8 cellular contexts compared by ENCODE assay signal in genomic region chr3:150603888-150604319, GRCh38. TPM values are rescaled to one million over a fixed set of nuclear protein-coding genes. Genes with fewer than 3 reads are reported as not detected.
A peak's percentile ranks its signal among the peaks of the same experiment; 100 is the strongest.
DNase-seq lines count a peak whose midpoint lies in the region; FAIRE-seq and TF ChIP-seq lines count a peak whose summit lies in the region.

No MANE protein-coding gene starts in this region.

- H3K9me3 ChIP-seq in endothelial cell of umbilical vein (replicated peaks; ENCODE audit: control insufficient read depth, insufficient read depth, low read length) (no peaks in the 10 kb centered on the region), neural progenitor cell (ENCODE audit: low read depth) (no peaks in the 10 kb centered on the region)

- H2AFZ ChIP-seq in endothelial cell of umbilical vein (ENCODE audit: low read depth, low read length): peak overlapping the region; percentile 18
- H2AFZ ChIP-seq in neural progenitor cell (replicated peaks): peak overlapping the region; percentile 51

- H4K20me1 ChIP-seq in endothelial cell of umbilical vein (replicated peaks; ENCODE audit: control insufficient read depth, extremely low read depth, insufficient read depth, low read length) (peaks cover 5% of the 10 kb centered on the region), neural progenitor cell (ENCODE audit: low read depth) (peaks cover 8% of the 10 kb centered on the region)

- FAIRE-seq in endothelial cell of umbilical vein (lab: Jason Lieb, UNC): no peak

- no TSS peak for BruUV-seq in endothelial cell of umbilical vein (replicated peaks; lab: Mats Ljungman, UMichigan)

- CTCF ChIA-PET in endothelial cell of umbilical vein (lab: Charles Lee): no interaction called here

- no peaks in the 10 kb centered on the region for H3K27me3 ChIP-seq in endothelial cell of umbilical vein (ENCODE audit: control insufficient read depth in 2 of 2, insufficient read depth in 2 of 2, low read length in 2 of 2)
- no peaks in the 10 kb centered on the region for H3K27me3 ChIP-seq in neural progenitor cell

- H3K4me3 ChIP-seq in endothelial cell of umbilical vein (replicated peaks in 1 of 3; ENCODE audit: insufficient read depth in 1 of 3, low read depth in 1 of 3, low read length in 3 of 3): peak overlapping the region; percentile 67 to 72 (median 72)
- H3K4me3 ChIP-seq in neural progenitor cell: peak overlapping the region; percentile 85

- intact Hi-C loops in endothelial cell of umbilical vein (cut with micrococcal nuclease): loop anchor here (1.0 to 5.0 kb wide), 7 partner anchors 9 to 637 kb away; partner anchors contain the start of genes EIF2A, ERICH6, MED12L and SERP1

- H3K4me2 ChIP-seq in endothelial cell of umbilical vein (ENCODE audit: insufficient read depth, low read length) (peak overlapping the region; percentile 89), neural progenitor cell (peak overlapping the region; percentile 99)

- peaks cover 29% of the 10 kb centered on the region for H3K4me1 ChIP-seq in endothelial cell of umbilical vein (ENCODE audit: control insufficient read depth, extremely low read depth, insufficient read depth, low read length)
- H3K4me1 ChIP-seq in neural progenitor cell: peaks cover 49% of the 10 kb centered on the region

- H3K4me3 Mint-ChIP-seq in activated T-cell treated with anti-CD3 and anti-CD28 coated beads, Interleukin-2, amount 50 U/mL, for 24 hours: peak overlapping the region; percentile 99
- peak overlapping the region; percentile 99 for H3K4me3 Mint-ChIP-seq in neural progenitor cell

- no peak for TF ChIP-seq POLR2A in endothelial cell of umbilical vein (IDR thresholded peaks at IDR 0.05; ENCODE audit: low read depth, low read length)

- peaks cover 69% of the 10 kb centered on the region for H3K4me1 Mint-ChIP-seq in activated T-cell treated with anti-CD3 and anti-CD28 coated beads, Interleukin-2, amount 50 U/mL, for 24 hours (ENCODE audit: low read depth)
- H3K4me1 Mint-ChIP-seq in neural progenitor cell: peaks cover 47% of the 10 kb centered on the region

- H3K27me3 Mint-ChIP-seq in activated T-cell treated with anti-CD3 and anti-CD28 coated beads, Interleukin-2, amount 50 U/mL, for 24 hours: no peaks in the 10 kb centered on the region
- H3K27me3 Mint-ChIP-seq in neural progenitor cell (ENCODE audit: insufficient read depth, low read depth): peaks cover 4% of the 10 kb centered on the region

- DNase-seq in activated T-cell treated with anti-CD3 and anti-CD28 coated beads, Interleukin-2, amount 50 U/mL, for 24 hours: no peak
- no peak for DNase-seq in activated T-cell treated with anti-CD3 and anti-CD28 coated beads, Interleukin-2, amount 50 U/mL, for 1 hour
- DNase-seq in RKO (ENCODE audit: low spot score) (peak; percentile 45), endothelial cell of umbilical vein (ENCODE audit: low read depth, low spot score) (no peak), neural progenitor cell (ENCODE audit: low spot score) (no peak), GOT3 (lab: John Stamatoyannopoulos, UW) (no peak), MV-4-11 (lab: John Stamatoyannopoulos, UW) (no peak)
- no peak for DNase-seq in activated effector memory CD4-positive, alpha-beta T cell treated with anti-CD3 and anti-CD28 coated beads, Interleukin-2, amount 50 U/mL, for 16 hours

- H3K9ac ChIP-seq in endothelial cell of umbilical vein (replicated peaks; ENCODE audit: extremely low read depth, insufficient read depth, low read length) (peak overlapping the region; percentile 82), neural progenitor cell (peak overlapping the region; percentile 88)

- H3K27ac ChIP-seq in endothelial cell of umbilical vein (ENCODE audit: insufficient read depth, low read depth, low read length) (peak overlapping the region; percentile 81), neural progenitor cell (peak overlapping the region; percentile 86)

- POLR2A ChIA-PET in endothelial cell of umbilical vein (lab: Charles Lee): no interaction called here

- peak overlapping the region; percentile 97 for H3K27ac Mint-ChIP-seq in activated T-cell treated with anti-CD3 and anti-CD28 coated beads, Interleukin-2, amount 50 U/mL, for 24 hours
- H3K27ac Mint-ChIP-seq in neural progenitor cell: peak overlapping the region; percentile 98

- H3K9me3 Mint-ChIP-seq in activated T-cell treated with anti-CD3 and anti-CD28 coated beads, Interleukin-2, amount 50 U/mL, for 24 hours: no peaks in the 10 kb centered on the region
- peaks cover 3% of the 10 kb centered on the region for H3K9me3 Mint-ChIP-seq in neural progenitor cell

- dilution Hi-C loops in endothelial cell of umbilical vein (cut with MboI; ENCODE audit: extremely low pct_ligation_motif_present, low sequenced_read_pairs): no loop called here

- no peaks in the 10 kb centered on the region for H3K9me1 ChIP-seq in endothelial cell of umbilical vein (replicated peaks; ENCODE audit: control insufficient read depth, extremely low read depth, insufficient read depth, low read length)

- H3K79me2 ChIP-seq in endothelial cell of umbilical vein (ENCODE audit: control insufficient read depth, insufficient read depth, low read length) (peaks cover 53% of the 10 kb centered on the region), neural progenitor cell (ENCODE audit: low read depth) (peaks cover 95% of the 10 kb centered on the region)

- peaks cover 38% of the 10 kb centered on the region for H3F3A ChIP-seq in neural progenitor cell (ENCODE audit: low read depth)

- H3K36me3 ChIP-seq in endothelial cell of umbilical vein (ENCODE audit: control insufficient read depth in 2 of 2, extremely low read depth in 1 of 2, insufficient read depth in 2 of 2, low read length in 2 of 2): no peaks in the 10 kb centered on the region
- no peaks in the 10 kb centered on the region for H3K36me3 ChIP-seq in neural progenitor cell

- no peak for TF ChIP-seq CTCF in endothelial cell of umbilical vein (IDR thresholded peaks at IDR 0.05; ENCODE audit: extremely low read depth in 1 of 2, insufficient read depth in 1 of 2, low read depth in 1 of 2, low read length in 2 of 2)
- no peak for TF ChIP-seq CTCF in neural progenitor cell (IDR thresholded peaks at IDR 0.05)

- peaks cover 62% of the 10 kb centered on the region for H3K36me3 Mint-ChIP-seq in activated T-cell treated with anti-CD3 and anti-CD28 coated beads, Interleukin-2, amount 50 U/mL, for 24 hours (ENCODE audit: low read depth)
- peaks cover 43% of the 10 kb centered on the region for H3K36me3 Mint-ChIP-seq in neural progenitor cell

TF ChIP-seq in endothelial cell of umbilical vein, 7 proteins besides CTCF, POLR2A, EP300 and RAD21:
- TF ChIP-seq EZH2 (IDR thresholded peaks at IDR 0.05; ENCODE audit: borderline replicate concordance, low read depth, low read length, severe bottlenecking) (no peak), MYC (IDR thresholded peaks at IDR 0.05; ENCODE audit: low read depth, low read length) (no peak), FOS (IDR thresholded peaks at IDR 0.05; ENCODE audit: borderline replicate concordance, insufficient read depth, low read length) (no peak), POLR2AphosphoS5 (IDR thresholded peaks at IDR 0.05; ENCODE audit: insufficient read depth, low read depth, low read length) (no peak), GATA2 (IDR thresholded peaks at IDR 0.05; ENCODE audit: insufficient read depth, insufficient read length, low read depth, low read length) (no peak), JUN (IDR thresholded peaks at IDR 0.05; ENCODE audit: borderline replicate concordance, insufficient read depth, insufficient read length, low read depth) (no peak), MAX (IDR thresholded peaks at IDR 0.05; ENCODE audit: insufficient read depth, insufficient read length) (no peak)
TF ChIP-seq in endothelial cell of umbilical vein: peak in this region for 0.

RNA-seq across cellular contexts. Expression of gene SELENOT, which starts 0.8 kb away (rescaled TPM):
- total RNA-seq in endothelial cell of umbilical vein (89.2 and 103 TPM in 2 replicates), neural progenitor cell (ENCODE audit: low replicate concordance) (73.4 and 133 TPM in 2 replicates)
- 299 and 328 TPM in 2 replicates for polyA plus RNA-seq in endothelial cell of umbilical vein
- polyA plus RNA-seq in endothelial cell of umbilical vein (2011; cell fraction: cytosol; rRNA removed): 345 and 375 TPM in 2 replicates
- 94.5 and 108 TPM in 2 replicates for polyA plus RNA-seq in endothelial cell of umbilical vein (2011; cell fraction: nucleus; rRNA removed)
- polyA plus RNA-seq in endothelial cell of umbilical vein (2012): 87.4 and 158 TPM in 2 replicates
- polyA minus RNA-seq in endothelial cell of umbilical vein: 433 and 503 TPM in 2 replicates
- 98.9 TPM for polyA minus RNA-seq in endothelial cell of umbilical vein (2011; cell fraction: cytosol; rRNA and poly(A)+ RNA removed)
- polyA minus RNA-seq in endothelial cell of umbilical vein (2011; cell fraction: nucleus; rRNA and poly(A)+ RNA removed): 73.8 and 125 TPM in 2 replicates

RNA-seq across cellular contexts. Expression of gene EIF2A, which starts 57.3 kb away (rescaled TPM):
- total RNA-seq in endothelial cell of umbilical vein (97.6 and 104 TPM in 2 replicates), neural progenitor cell (ENCODE audit: low replicate concordance) (109 and 135 TPM in 2 replicates)
- polyA plus RNA-seq in endothelial cell of umbilical vein: 55.3 and 85.2 TPM in 2 replicates
- 141 and 145 TPM in 2 replicates for polyA plus RNA-seq in endothelial cell of umbilical vein (2011; cell fraction: cytosol; rRNA removed)
- polyA plus RNA-seq in endothelial cell of umbilical vein (2011; cell fraction: nucleus; rRNA removed): 119 and 137 TPM in 2 replicates
- polyA plus RNA-seq in endothelial cell of umbilical vein (2012): 59.6 and 74.1 TPM in 2 replicates
- polyA minus RNA-seq in endothelial cell of umbilical vein: 70.2 and 78.8 TPM in 2 replicates
- 80.3 TPM for polyA minus RNA-seq in endothelial cell of umbilical vein (2011; cell fraction: cytosol; rRNA and poly(A)+ RNA removed)
- polyA minus RNA-seq in endothelial cell of umbilical vein (2011; cell fraction: nucleus; rRNA and poly(A)+ RNA removed): 85.4 and 129 TPM in 2 replicates

RNA-seq across cellular contexts. Expression of gene SERP1, which starts 57.6 kb away (rescaled TPM):
- total RNA-seq in endothelial cell of umbilical vein (81.7 and 82.0 TPM in 2 replicates), neural progenitor cell (ENCODE audit: low replicate concordance) (120 and 129 TPM in 2 replicates)
- 103 and 135 TPM in 2 replicates for polyA plus RNA-seq in endothelial cell of umbilical vein
- polyA plus RNA-seq in endothelial cell of umbilical vein (2011; cell fraction: cytosol; rRNA removed): 49.2 and 72.4 TPM in 2 replicates
- polyA plus RNA-seq in endothelial cell of umbilical vein (2011; cell fraction: nucleus; rRNA removed): 52.3 and 63.3 TPM in 2 replicates
- polyA plus RNA-seq in endothelial cell of umbilical vein (2012): 71.0 and 81.6 TPM in 2 replicates
- polyA minus RNA-seq in endothelial cell of umbilical vein: 43.5 and 53.5 TPM in 2 replicates
- 151 TPM for polyA minus RNA-seq in endothelial cell of umbilical vein (2011; cell fraction: cytosol; rRNA and poly(A)+ RNA removed)
- polyA minus RNA-seq in endothelial cell of umbilical vein (2011; cell fraction: nucleus; rRNA and poly(A)+ RNA removed): 68.3 and 77.8 TPM in 2 replicates
